In genomic region chr13:114286808-114287207, GRCh38 we compare ENCODE assay signal across 21 cellular contexts. TPM values are rescaled to one million over a fixed set of nuclear protein-coding genes. Genes with fewer than 3 reads are reported as not detected.
DNase-seq lines count a peak whose midpoint lies in the region; ATAC-seq and TF ChIP-seq lines count a peak whose summit lies in the region.
"Had no signal": no experiment of that assay in that cellular context is flagged by ENCODE, and none has a peak within 500 bp of the region (broad histone marks: within the 10 kb centered on the region; RNA-seq: fewer than 3 reads in every experiment).

No MANE protein-coding gene starts in this region.

- no peak overlapping the region for H3K23ac ChIP-seq in neuronal stem cell (ENCODE audit: low read depth, low read length, poor library complexity)

- DNase-seq in activated naive CD4-positive, alpha-beta T cell treated with anti-CD3 and anti-CD28 coated beads, Interleukin-2, amount 50 U/mL, for 72 hours (ENCODE audit: low spot score in 2 of 2): no peak
- DNase-seq in astrocyte of the hippocampus (ENCODE audit: low read depth, low spot score) (peak; percentile 85), kidney epithelial cell (ENCODE audit: low read depth) (peak; percentile 37), GM13976 (ENCODE audit: low spot score) (no peak), neuronal stem cell (ENCODE audit: low spot score) (no peak)
- DNase-seq in activated CD4-positive, alpha-beta T cell treated with anti-CD3 and anti-CD28 coated beads for 36 hours: no peak
- DNase-seq: activated CD4-positive, alpha-beta T cell treated with anti-CD3 and anti-CD28 coated beads, Interleukin-2, amount 50 U/mL, for 4 hours; activated naive CD8-positive, alpha-beta T cell treated with anti-CD3 and anti-CD28 coated beads, Interleukin-2, amount 50 U/mL, for 24 hours; activated T-cell treated with anti-CD3 and anti-CD28 coated beads, Interleukin-2, amount 50 U/mL, for 48 hours; DND-41; foreskin melanocyte; MG63; naive thymus-derived CD8-positive, alpha-beta T cell; NCI-H1930; NCI-H446 treated with DMSO at 0.1 percent for 48 hours; stimulated activated naive CD4-positive, alpha-beta T cell treated with Interleukin-2 at 50 U/mL for 16 hours had no signal

- H3K4me1 Mint-ChIP-seq in activated naive CD4-positive, alpha-beta T cell treated with anti-CD3 and anti-CD28 coated beads, Interleukin-2, amount 50 U/mL, for 24 hours: peaks cover 49% of the 10 kb centered on the region
- H3K4me1 Mint-ChIP-seq in activated CD4-positive, alpha-beta T cell treated with anti-CD3 and anti-CD28 coated beads for 36 hours: peaks cover 28% of the 10 kb centered on the region

- no peaks in the 10 kb centered on the region for H3K9me3 Mint-ChIP-seq in activated naive CD4-positive, alpha-beta T cell treated with anti-CD3 and anti-CD28 coated beads, Interleukin-2, amount 50 U/mL, for 24 hours
- H3K9me3 Mint-ChIP-seq in activated naive CD4-positive, alpha-beta T cell treated with anti-CD3 and anti-CD28 coated beads, Interleukin-2, amount 50 U/mL, for 72 hours: no peaks in the 10 kb centered on the region
- H3K9me3 Mint-ChIP-seq in activated CD4-positive, alpha-beta T cell treated with anti-CD3 and anti-CD28 coated beads for 36 hours (ENCODE audit: low read depth): no peaks in the 10 kb centered on the region
- H3K9me3 Mint-ChIP-seq: activated naive CD8-positive, alpha-beta T cell treated with anti-CD3 and anti-CD28 coated beads, Interleukin-2, amount 50 U/mL, for 24 hours; naive thymus-derived CD8-positive, alpha-beta T cell; type B pancreatic cell had no signal

- no CpG with 5 or more reads among the region's 8 CpGs for WGBS in neuronal stem cell (ENCODE audit: extremely low coverage in 2 of 2, insufficient read length in 2 of 2, insufficient replicate concordance in 1 of 2), 2 donors

- no peak overlapping the region for H2BK15ac ChIP-seq in neuronal stem cell (ENCODE audit: low read length)

- H3K27ac Mint-ChIP-seq in activated naive CD4-positive, alpha-beta T cell treated with anti-CD3 and anti-CD28 coated beads, Interleukin-2, amount 50 U/mL, for 24 hours: peak overlapping the region; percentile 51
- peak overlapping the region in 1 of 2 donors; percentile 47 for H3K27ac Mint-ChIP-seq in activated naive CD4-positive, alpha-beta T cell treated with anti-CD3 and anti-CD28 coated beads, Interleukin-2, amount 50 U/mL, for 72 hours
- H3K27ac Mint-ChIP-seq in activated CD4-positive, alpha-beta T cell treated with anti-CD3 and anti-CD28 coated beads for 36 hours: no peak overlapping the region
- H3K27ac Mint-ChIP-seq: activated naive CD8-positive, alpha-beta T cell treated with anti-CD3 and anti-CD28 coated beads, Interleukin-2, amount 50 U/mL, for 24 hours; type B pancreatic cell had no signal

- no peak overlapping the region for H3K4me3 Mint-ChIP-seq in activated naive CD4-positive, alpha-beta T cell treated with anti-CD3 and anti-CD28 coated beads, Interleukin-2, amount 50 U/mL, for 24 hours
- no peak overlapping the region for H3K4me3 Mint-ChIP-seq in activated CD4-positive, alpha-beta T cell treated with anti-CD3 and anti-CD28 coated beads for 36 hours
- H3K4me3 Mint-ChIP-seq: activated naive CD8-positive, alpha-beta T cell treated with anti-CD3 and anti-CD28 coated beads, Interleukin-2, amount 50 U/mL, for 24 hours; naive thymus-derived CD8-positive, alpha-beta T cell; type B pancreatic cell had no signal

- no peak overlapping the region for H2AK5ac ChIP-seq in neuronal stem cell (ENCODE audit: low read depth, low read length)

- H3K9me3 ChIP-seq in neuronal stem cell (replicated peaks in 1 of 2; ENCODE audit: control insufficient read depth in 2 of 2, insufficient read depth in 1 of 2, low read depth in 1 of 2, low read length in 2 of 2): no peaks in the 10 kb centered on the region
- H3K9me3 ChIP-seq: MG63 had no signal

- no peak overlapping the region for H2AFZ ChIP-seq in neuronal stem cell (ENCODE audit: low read length)

- H3K27me3 ChIP-seq in kidney epithelial cell (ENCODE audit: control insufficient read depth, insufficient read depth, low read length): no peaks in the 10 kb centered on the region
- H3K27me3 ChIP-seq in neuronal stem cell (ENCODE audit: control insufficient read depth in 3 of 3, insufficient read depth in 3 of 3, low read depth in 1 of 3, low read length in 3 of 3): no peaks in the 10 kb centered on the region
- H3K27me3 ChIP-seq: MG63 had no signal

- H2BK120ac ChIP-seq in neuronal stem cell (ENCODE audit: low read depth, low read length): no peak overlapping the region

- no peak for TF ChIP-seq CTCF in kidney epithelial cell (IDR thresholded peaks at IDR 0.05; ENCODE audit: insufficient read depth, low read length, poor library complexity, severe bottlenecking)
- no peak for TF ChIP-seq CTCF in GM13976 (IDR thresholded peaks at IDR 0.05; ENCODE audit: borderline replicate concordance, control extremely low read depth, extremely low read depth, insufficient read depth, missing control alignments)

- no peak overlapping the region for H2BK12ac ChIP-seq in neuronal stem cell (ENCODE audit: low read length)

- no peak overlapping the region for H4K8ac ChIP-seq in neuronal stem cell (ENCODE audit: low read depth, low read length)

- H3K27me3 Mint-ChIP-seq in activated naive CD4-positive, alpha-beta T cell treated with anti-CD3 and anti-CD28 coated beads, Interleukin-2, amount 50 U/mL, for 24 hours: no peaks in the 10 kb centered on the region
- no peaks in the 10 kb centered on the region for H3K27me3 Mint-ChIP-seq in activated CD4-positive, alpha-beta T cell treated with anti-CD3 and anti-CD28 coated beads for 36 hours
- H3K27me3 Mint-ChIP-seq: activated naive CD8-positive, alpha-beta T cell treated with anti-CD3 and anti-CD28 coated beads, Interleukin-2, amount 50 U/mL, for 24 hours; naive thymus-derived CD8-positive, alpha-beta T cell; type B pancreatic cell had no signal

- no peak overlapping the region for H3K9ac ChIP-seq in neuronal stem cell (ENCODE audit: low read depth, low read length, poor library complexity)

- intact Hi-C loops in activated CD4-positive, alpha-beta T cell treated with anti-CD3 and anti-CD28 coated beads for 36 hours (cut with DNase I, micrococcal nuclease): no loop called here

- CTCF ChIA-PET in activated CD4-positive, alpha-beta T cell treated with anti-CD3 and anti-CD28 coated beads for 36 hours (lab: Charles Lee): no interaction called here

- H2BK5ac ChIP-seq in neuronal stem cell (ENCODE audit: low read length): no peak overlapping the region

- H3K36me3 ChIP-seq in kidney epithelial cell (ENCODE audit: control insufficient read depth, insufficient read depth, low read length): peaks cover 1% of the 10 kb centered on the region
- H3K36me3 ChIP-seq in neuronal stem cell (replicated peaks in 1 of 2; ENCODE audit: control insufficient read depth in 2 of 2, insufficient read depth in 2 of 2, low read length in 2 of 2): peaks cover 27 to 82% of the 10 kb centered on the region in 2 donors

- H3K27ac ChIP-seq in neuronal stem cell (replicated peaks; ENCODE audit: low read length): no peak overlapping the region
- H3K27ac ChIP-seq: RWPE1 had no signal

- peaks cover 10% of the 10 kb centered on the region for H3K79me1 ChIP-seq in neuronal stem cell (ENCODE audit: low read depth, low read length)

- H3K14ac ChIP-seq in neuronal stem cell (ENCODE audit: low read length): no peak overlapping the region

- H3K4me2 ChIP-seq in neuronal stem cell (ENCODE audit: insufficient read depth, low read length, poor library complexity, severe bottlenecking): no peak overlapping the region

- H4K91ac ChIP-seq in neuronal stem cell (ENCODE audit: low read depth, low read length, poor library complexity): no peak overlapping the region

- H3K18ac ChIP-seq in neuronal stem cell (ENCODE audit: low read length): no peak overlapping the region

- H3K4me3 ChIP-seq in kidney epithelial cell (ENCODE audit: low read depth, low read length): no peak overlapping the region
- H3K4me3 ChIP-seq in neuronal stem cell (ENCODE audit: low read length in 2 of 2): no peak overlapping the region
- H3K4me3 ChIP-seq: MG63 had no signal

- H3K4ac ChIP-seq in neuronal stem cell (ENCODE audit: low read length): no peak overlapping the region

- POLR2A ChIA-PET in activated CD4-positive, alpha-beta T cell treated with anti-CD3 and anti-CD28 coated beads for 36 hours (lab: Charles Lee): no interaction called here

- in situ Hi-C loops in GM13976 (cut with MboI; ENCODE audit: low sequenced_read_pairs, unreplicated experiment): no loop called here

- ATAC-seq in activated naive CD4-positive, alpha-beta T cell treated with anti-CD3 and anti-CD28 coated beads, Interleukin-2, amount 50 U/mL, for 72 hours: no peak
- no peak for ATAC-seq in activated CD4-positive, alpha-beta T cell treated with anti-CD3 and anti-CD28 coated beads for 36 hours
- no peak for ATAC-seq in HG03039 (IDR thresholded peaks at IDR 0.05; ENCODE audit: unreplicated experiment)
- ATAC-seq: activated naive CD8-positive, alpha-beta T cell treated with anti-CD3 and anti-CD28 coated beads, Interleukin-2, amount 50 U/mL, for 24 hours; HepG2; naive thymus-derived CD8-positive, alpha-beta T cell had no signal

- H3K36me3 Mint-ChIP-seq in activated naive CD4-positive, alpha-beta T cell treated with anti-CD3 and anti-CD28 coated beads, Interleukin-2, amount 50 U/mL, for 24 hours: peaks cover 28% of the 10 kb centered on the region
- peaks cover 26 to 34% of the 10 kb centered on the region in 2 donors for H3K36me3 Mint-ChIP-seq in activated naive CD4-positive, alpha-beta T cell treated with anti-CD3 and anti-CD28 coated beads, Interleukin-2, amount 50 U/mL, for 72 hours
- peaks cover 43% of the 10 kb centered on the region for H3K36me3 Mint-ChIP-seq in activated CD4-positive, alpha-beta T cell treated with anti-CD3 and anti-CD28 coated beads for 36 hours (ENCODE audit: low read depth)

- peaks cover 0 to 2% of the 10 kb centered on the region in 2 donors for H3K4me1 ChIP-seq in neuronal stem cell (ENCODE audit: control insufficient read depth in 2 of 2, insufficient read depth in 1 of 2, low read depth in 1 of 2, low read length in 2 of 2)

RNA-seq across cellular contexts. Expression of gene UPF3A, which starts 5.4 kb away (rescaled TPM):
- total RNA-seq in activated naive CD4-positive, alpha-beta T cell treated with anti-CD3 and anti-CD28 coated beads, Interleukin-2, amount 50 U/mL, for 72 hours: 10 to 100 TPM; 42.2 to 76.8 TPM
- 22.5 and 30.7 TPM in 2 replicates for total RNA-seq in kidney epithelial cell
- total RNA-seq in activated CD4-positive, alpha-beta T cell treated with anti-CD3 and anti-CD28 coated beads for 36 hours: 10 to 100 TPM; 41.1 to 43.3 TPM
- 79.9 TPM for polyA plus RNA-seq in neuronal stem cell (2013, experiment 1 of 2)
- 78.4 TPM for polyA plus RNA-seq in neuronal stem cell (2013, experiment 2 of 2)

RNA-seq across cellular contexts. Expression of gene CHAMP1, which starts 27.5 kb away (rescaled TPM):
- total RNA-seq in activated naive CD4-positive, alpha-beta T cell treated with anti-CD3 and anti-CD28 coated beads, Interleukin-2, amount 50 U/mL, for 72 hours: 10 to 100 TPM; 29.2 to 40.5 TPM
- 24.0 and 35.7 TPM in 2 replicates for total RNA-seq in kidney epithelial cell
- 10 to 100 TPM; 39.4 to 54.3 TPM for total RNA-seq in activated CD4-positive, alpha-beta T cell treated with anti-CD3 and anti-CD28 coated beads for 36 hours
- 50.8 TPM for polyA plus RNA-seq in neuronal stem cell (2013, experiment 1 of 2)
- polyA plus RNA-seq in neuronal stem cell (2013, experiment 2 of 2): 52.3 TPM

RNA-seq across cellular contexts. Expression of gene CDC16, which starts 52.1 kb away (rescaled TPM):
- total RNA-seq in activated naive CD4-positive, alpha-beta T cell treated with anti-CD3 and anti-CD28 coated beads, Interleukin-2, amount 50 U/mL, for 72 hours: 100 to 1,000 TPM in 1 of 2 donors, 10 to 100 TPM in 1; 85.1 to 108 TPM
- 50.4 and 51.8 TPM in 2 replicates for total RNA-seq in kidney epithelial cell
- 10 to 100 TPM; 83.5 to 90.8 TPM for total RNA-seq in activated CD4-positive, alpha-beta T cell treated with anti-CD3 and anti-CD28 coated beads for 36 hours
- 47.5 TPM for polyA plus RNA-seq in neuronal stem cell (2013, experiment 1 of 2)
- polyA plus RNA-seq in neuronal stem cell (2013, experiment 2 of 2): 48.2 TPM

Comparison
In these comparisons a context has a peak if more than half of its experiments do, and no peak if none do; other contexts are left out.
1. DNase-seq: peak in astrocyte of the hippocampus (single experiment) and kidney epithelial cell (single experiment); none in activated naive CD4-positive, alpha-beta T cell treated with anti-CD3 and anti-CD28 coated beads, Interleukin-2, amount 50 U/mL, for 72 hours (0 of 2), activated CD4-positive, alpha-beta T cell treated with anti-CD3 and anti-CD28 coated beads for 36 hours (single experiment), GM13976 (single experiment) and neuronal stem cell (single experiment).